6 cellular contexts compared by ENCODE assay signal in the genomic region with DNA sequence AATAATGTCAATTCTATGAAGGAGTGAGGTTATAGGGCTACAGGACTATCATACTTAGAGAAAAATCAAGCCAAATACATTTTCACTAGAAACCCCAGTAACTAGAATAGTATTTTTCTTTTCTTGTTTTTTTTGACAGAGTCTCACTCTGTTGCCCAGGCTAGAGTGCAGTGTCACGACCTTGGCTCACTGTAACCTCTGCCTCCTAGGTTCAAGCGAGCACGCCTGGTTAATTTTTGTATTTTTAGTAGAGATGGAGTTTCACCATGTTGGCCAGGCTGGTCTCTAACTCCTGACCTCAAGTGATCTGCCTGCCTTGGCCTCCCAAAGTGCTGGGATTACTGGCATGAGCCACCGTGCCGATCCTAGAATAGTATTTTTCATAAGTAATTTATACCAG. TPM values are rescaled to one million over a fixed set of nuclear protein-coding genes. Genes with fewer than 3 reads are reported as not detected.
"Had no signal": no experiment of that assay in that cellular context is flagged by ENCODE, and none has a peak within 500 bp of the region (broad histone marks: within the 10 kb centered on the region; RNA-seq: fewer than 3 reads in every experiment).

No MANE protein-coding gene starts in this region.

RNA-seq across cellular contexts. Expression of gene SYCP3, which starts 4.8 kb away (rescaled TPM):
- total RNA-seq: kidney epithelial cell, left cardiac atrium, left ventricle myocardium inferior, left ventricle myocardium superior, mesenteric fat pad had no signal
- polyA plus RNA-seq: mammary epithelial cell had no signal
